Comparison of ENCODE assay signal across 15 cellular contexts in genomic region chr9:36746415-36746814, GRCh38.
"Had no signal": no experiment of that assay in that cellular context is flagged by ENCODE, and none has a peak within 500 bp of the region (broad histone marks: within the 10 kb centered on the region; RNA-seq: fewer than 3 reads in every experiment).

No MANE protein-coding gene starts in this region.

- ATAC-seq: gastroesophageal sphincter; lower lobe of right lung; natural killer cell; stimulated activated naive B cell treated with anti-CD40 and anti-IgM and Interleukin-4, amounts not matched to agents 10 μg/mL and 1 μg/mL and 100 μg/mL, for 72 hours; stimulated activated naive CD8-positive, alpha-beta T cell treated with anti-CD3 and anti-CD28 coated beads, Interleukin-15, amount 100 ng/mL, for 72 hours; upper lobe of right lung had no signal

- DNase-seq: esophagus squamous epithelium; foreskin fibroblast; glutamatergic neuron; immature natural killer cell; left ventricle myocardium inferior; lower lobe of right lung; natural killer cell; sigmoid colon; stimulated activated CD4-positive, alpha-beta T cell treated with anti-CD3 and anti-CD28 coated beads, Interleukin-2, amount 100 ng/mL, for 24 hours; stimulated activated CD4-positive, alpha-beta T cell treated with anti-CD3 and anti-CD28 coated beads, Interleukin-4, amount 100 ng/mL, for 4 hours; stimulated activated naive B cell treated with anti-CD40 and anti-IgM and Interleukin-4, amounts not matched to agents 10 μg/mL and 1 μg/mL and 100 μg/mL, for 72 hours; stimulated activated naive CD8-positive, alpha-beta T cell treated with anti-CD3 and anti-CD28 coated beads, Interleukin-15, amount 100 ng/mL, for 72 hours; testis; upper lobe of right lung had no signal
